Comparison of ENCODE assay signal across 1 cellular context in genomic region chr12:24948816-24949722, GRCh38.
TF ChIP-seq lines count a peak whose summit lies in the region.

BCAT1 (minus strand) TSS chr12:24949101; CDS start chr12:24948932, 169 bp downstream.

TF ChIP-seq in GM12878, 131 proteins besides CTCF, POLR2A, EP300 and RAD21 (continued from another document):
- TF ChIP-seq MAX (IDR thresholded peaks at IDR 0.05; ENCODE audit: low read depth, low read length) (peak; percentile 94), TBL1XR1 (IDR thresholded peaks at IDR 0.05; ENCODE audit: low read depth, low read length) (peak; percentile 21; the same call in 1 of the 2 replicates), USF1 (IDR thresholded peaks at IDR 0.05; ENCODE audit: borderline replicate concordance, extremely low read length, insufficient read depth, low read depth, low read length) (no peak), HCFC1 (IDR thresholded peaks at IDR 0.05; ENCODE audit: low read length) (no peak), RFX5 (IDR thresholded peaks at IDR 0.05; ENCODE audit: low read depth, low read length) (no peak), CHD1 (IDR thresholded peaks at IDR 0.05; ENCODE audit: low read depth, low read length) (peak; percentile 31; the same call in 1 of the 2 replicates), ZBTB40 (IDR thresholded peaks at IDR 0.05; ENCODE audit: borderline replicate concordance) (peak; percentile 18; the same call in 1 of the 2 replicates), ATF7 (IDR thresholded peaks at IDR 0.05; ENCODE audit: low read depth) (peak; percentile 61), ZNF622 (IDR thresholded peaks at IDR 0.05) (no peak), PKNOX1 (IDR thresholded peaks at IDR 0.05) (no peak), ZNF687 (IDR thresholded peaks at IDR 0.05) (peak; percentile 51), IKZF2 (IDR thresholded peaks at IDR 0.05) (no peak; a peak in 1 of 4 replicates), CREB1 (IDR thresholded peaks at IDR 0.05; ENCODE audit: low read depth) (peak; percentile 60; the same call in 1 of the 2 replicates), FOXK2 (IDR thresholded peaks at IDR 0.05) (no peak), ETV6 (conservative IDR thresholded peaks at IDR 0.05 in 1 of 2, IDR thresholded peaks at IDR 0.05 in 1 of 2; ENCODE audit: borderline replicate concordance in 1 of 2, low read depth in 1 of 2) (0 out of 4 replicates have a peak, but pooled peaks of 1 of the 2 experiments have one; percentile 19), ZBED1 (IDR thresholded peaks at IDR 0.05; ENCODE audit: borderline replicate concordance) (peak; percentile 47; the same call in 1 of the 2 replicates), PBX3 (IDR thresholded peaks at IDR 0.05; ENCODE audit: insufficient replicate concordance, low read depth, low read length) (no peak), NFXL1 (IDR thresholded peaks at IDR 0.05; ENCODE audit: borderline replicate concordance) (no peak), ZNF592 (IDR thresholded peaks at IDR 0.05) (no peak), RELB (IDR thresholded peaks at IDR 0.05; ENCODE audit: low read depth) (no peak; the same call in 1 of the 2 replicates), ATF3 (IDR thresholded peaks at IDR 0.05; ENCODE audit: borderline replicate concordance, extremely low read depth, low read depth, low read length) (peak; percentile 16; the same call in 1 of the 2 replicates), FOS (IDR thresholded peaks at IDR 0.05; ENCODE audit: borderline replicate concordance, extremely low read depth, insufficient read length) (no peak), BCLAF1 (IDR thresholded peaks at IDR 0.05) (no peak), BCL3 (IDR thresholded peaks at IDR 0.05; ENCODE audit: borderline replicate concordance, insufficient read depth, low read depth, low read length, poor library complexity, severe bottlenecking) (peak; percentile 19)
